ENCODE assay signal across 27 cellular contexts in the genomic region with DNA sequence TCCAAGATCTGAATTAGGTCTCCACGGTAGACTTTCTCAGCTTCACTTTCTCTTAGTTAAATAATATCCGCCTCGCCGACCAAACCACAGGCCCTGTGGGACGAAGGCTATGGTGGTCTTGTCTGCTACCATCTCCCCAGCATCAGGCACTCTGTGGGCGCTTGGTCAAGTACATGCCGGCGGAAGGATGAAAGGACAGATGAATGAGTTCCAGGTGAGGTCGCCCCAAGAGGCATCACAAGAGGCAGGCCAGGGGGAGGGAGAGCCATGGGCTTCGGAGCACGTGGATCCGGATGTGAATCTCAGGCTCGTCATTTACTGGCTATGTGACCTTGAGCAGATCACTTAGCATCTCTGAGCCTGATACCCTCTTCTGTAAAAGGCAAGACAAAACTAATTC. TPM values are rescaled to one million over a fixed set of nuclear protein-coding genes. Genes with fewer than 3 reads are reported as not detected.
DNase-seq lines count a peak whose midpoint lies in the region; ATAC-seq and TF ChIP-seq lines count a peak whose summit lies in the region.
"Had no signal": no experiment of that assay in that cellular context is flagged by ENCODE, and none has a peak within 500 bp of the region (broad histone marks: within the 10 kb centered on the region; RNA-seq: fewer than 3 reads in every experiment).

No MANE protein-coding gene starts in this region.

- H3K4me1 ChIP-seq in endodermal cell (ENCODE audit: control insufficient read depth, insufficient read depth, low read length) (no peaks in the 10 kb centered on the region), vagina (peaks cover 88% of the 10 kb centered on the region)

- H3K9me3 Mint-ChIP-seq in stimulated activated naive CD8-positive, alpha-beta T cell treated with anti-CD3 and anti-CD28 coated beads, Interleukin-15, Interleukin-2, amounts not matched to agents 100 ng/mL and 50 ng/mL, for 24 hours: no peaks in the 10 kb centered on the region
- H3K9me3 Mint-ChIP-seq in activated B cell treated with CpG ODN at 0.5 μM for 24 hours (no peaks in the 10 kb centered on the region), endodermal cell (no peaks in the 10 kb centered on the region)
- H3K9me3 Mint-ChIP-seq: activated T-helper 2 cell treated with anti-CD3 and anti-CD28 coated beads, Interferon-gamma antibody, Interleukin-2, Interleukin-4, amounts not matched to agents 10 μg/mL and 5 μg/mL and 100 μg/mL, durations not matched to agents 14 hours and 24 hours and 36 hours; nephron progenitor cell; type B pancreatic cell had no signal

- peak overlapping the region; percentile 75 for H3K27ac Mint-ChIP-seq in stimulated activated naive CD8-positive, alpha-beta T cell treated with anti-CD3 and anti-CD28 coated beads, Interleukin-15, Interleukin-2, amounts not matched to agents 100 ng/mL and 50 ng/mL, for 24 hours
- H3K27ac Mint-ChIP-seq in activated B cell treated with CpG ODN at 0.5 μM for 24 hours: peak overlapping the region; percentile 16
- peak overlapping the region; percentile 28 for H3K27ac Mint-ChIP-seq in endodermal cell
- H3K27ac Mint-ChIP-seq: activated T-helper 2 cell treated with anti-CD3 and anti-CD28 coated beads, Interferon-gamma antibody, Interleukin-2, Interleukin-4, amounts not matched to agents 10 μg/mL and 5 μg/mL and 100 μg/mL, durations not matched to agents 14 hours and 24 hours and 36 hours; nephron progenitor cell; type B pancreatic cell had no signal

- H3K9me3 ChIP-seq in endodermal cell (ENCODE audit: control insufficient read depth, low read length): no peaks in the 10 kb centered on the region
- no peaks in the 10 kb centered on the region for H3K9me3 ChIP-seq in vagina
- H3K9me3 ChIP-seq: mucosa of descending colon, sigmoid colon had no signal

- CTCF ChIA-PET in activated B cell treated with CpG ODN at 0.5 μM for 24 hours (lab: Charles Lee): interaction anchor here (3.3 to 7.3 kb wide), 3 partner anchors 14 to 110 kb away, joined by 14 to 247 read pairs (median 46); no protein-coding TSS in a partner anchor

- peaks cover 93% of the 10 kb centered on the region for H3K4me1 Mint-ChIP-seq in stimulated activated naive CD8-positive, alpha-beta T cell treated with anti-CD3 and anti-CD28 coated beads, Interleukin-15, Interleukin-2, amounts not matched to agents 100 ng/mL and 50 ng/mL, for 24 hours (ENCODE audit: low read depth)
- peaks cover 34% of the 10 kb centered on the region for H3K4me1 Mint-ChIP-seq in activated B cell treated with CpG ODN at 0.5 μM for 24 hours
- H3K4me1 Mint-ChIP-seq in endodermal cell: peaks cover under 1% of the 10 kb centered on the region

- peaks cover 9% of the 10 kb centered on the region for H3K36me3 ChIP-seq in endodermal cell (ENCODE audit: control insufficient read depth, insufficient read depth, low read length)
- peaks cover 0 to 55% of the 10 kb centered on the region in 2 donors for H3K36me3 ChIP-seq in vagina
- H3K36me3 ChIP-seq: cardiac muscle cell had no signal

- TF ChIP-seq POLR2A in vagina (IDR thresholded peaks at IDR 0.05): no peak

- peaks cover 78% of the 10 kb centered on the region for H3K36me3 Mint-ChIP-seq in stimulated activated naive CD8-positive, alpha-beta T cell treated with anti-CD3 and anti-CD28 coated beads, Interleukin-15, Interleukin-2, amounts not matched to agents 100 ng/mL and 50 ng/mL, for 24 hours (ENCODE audit: low read depth)
- peaks cover 88% of the 10 kb centered on the region for H3K36me3 Mint-ChIP-seq in activated B cell treated with CpG ODN at 0.5 μM for 24 hours (ENCODE audit: low read depth)
- peaks cover 44% of the 10 kb centered on the region for H3K36me3 Mint-ChIP-seq in endodermal cell (ENCODE audit: low read depth)

- H3K27me3 Mint-ChIP-seq in stimulated activated naive CD8-positive, alpha-beta T cell treated with anti-CD3 and anti-CD28 coated beads, Interleukin-15, Interleukin-2, amounts not matched to agents 100 ng/mL and 50 ng/mL, for 24 hours: no peaks in the 10 kb centered on the region
- H3K27me3 Mint-ChIP-seq in activated B cell treated with CpG ODN at 0.5 μM for 24 hours (no peaks in the 10 kb centered on the region), endodermal cell (ENCODE audit: insufficient read depth) (no peaks in the 10 kb centered on the region)
- H3K27me3 Mint-ChIP-seq: activated CD8-positive, alpha-beta memory T cell treated with anti-CD3 and anti-CD28 coated beads, Interleukin-2, amount 10 ng/mL, durations not matched to agents 7 days and 5 days; type B pancreatic cell had no signal

- no peak overlapping the region for H3K27ac ChIP-seq in endodermal cell (ENCODE audit: low read depth, low read length)
- peak overlapping the region; percentile 89 for H3K27ac ChIP-seq in vagina
- H3K27ac ChIP-seq: cardiac muscle cell had no signal

- no peak overlapping the region for H3K9ac ChIP-seq in endodermal cell (ENCODE audit: extremely low read depth, low read length, poor library complexity, severe bottlenecking)

- no peak overlapping the region for H3K4me3 Mint-ChIP-seq in stimulated activated naive CD8-positive, alpha-beta T cell treated with anti-CD3 and anti-CD28 coated beads, Interleukin-15, Interleukin-2, amounts not matched to agents 100 ng/mL and 50 ng/mL, for 24 hours
- H3K4me3 Mint-ChIP-seq in activated B cell treated with CpG ODN at 0.5 μM for 24 hours (no peak overlapping the region), endodermal cell (no peak overlapping the region)
- H3K4me3 Mint-ChIP-seq: activated CD8-positive, alpha-beta memory T cell treated with anti-CD3 and anti-CD28 coated beads, Interleukin-2, amount 10 ng/mL, durations not matched to agents 7 days and 5 days; nephron progenitor cell; type B pancreatic cell had no signal

- TF ChIP-seq CTCF in activated B cell treated with CpG ODN at 0.5 μM for 24 hours (IDR thresholded peaks at IDR 0.05) (no peak), endodermal cell (conservative IDR thresholded peaks at IDR 0.05) (no peak), vagina (IDR thresholded peaks at IDR 0.05) (no peak)

- intact Hi-C loops in activated B cell treated with CpG ODN at 0.5 μM for 24 hours (cut with micrococcal nuclease) (loop anchor here (10.0 kb wide), 4 partner anchors 188 to 398 kb away; a partner anchor contains a TSS), vagina (cut with DNase I) (no loop called here), left colon (cut with DNase I, micrococcal nuclease) (no loop called here)

- 92 to 98% methylated on average over 10 to 13 of the region's 13 CpGs for WGBS in endodermal cell (ENCODE audit: insufficient coverage in 1 of 2, insufficient read length in 1 of 2), 2 experiments

- ATAC-seq in stimulated activated naive CD8-positive, alpha-beta T cell treated with anti-CD3 and anti-CD28 coated beads, Interleukin-15, Interleukin-2, amounts not matched to agents 100 U/mL and 50 U/mL, for 24 hours: no peak
- ATAC-seq in activated B cell treated with CpG ODN at 0.5 μM for 24 hours (ENCODE audit: low read depth) (no peak), HG03095 (IDR thresholded peaks at IDR 0.05; ENCODE audit: unreplicated experiment) (no peak), HG03108 (IDR thresholded peaks at IDR 0.05; ENCODE audit: unreplicated experiment) (no peak), left colon (no peak)
- ATAC-seq: activated CD8-positive, alpha-beta memory T cell treated with anti-CD3 and anti-CD28 coated beads, Interleukin-2, amount 10 ng/mL, durations not matched to agents 7 days and 5 days; mucosa of descending colon; Panc1 had no signal

- no peaks in the 10 kb centered on the region for H3K27me3 ChIP-seq in endodermal cell (ENCODE audit: control insufficient read depth, insufficient read depth, low read length, poor library complexity, severe bottlenecking)
- no peaks in the 10 kb centered on the region for H3K27me3 ChIP-seq in vagina
- H3K27me3 ChIP-seq: cardiac muscle cell, sigmoid colon had no signal

- POLR2A ChIA-PET in activated B cell treated with CpG ODN at 0.5 μM for 24 hours (lab: Charles Lee): interaction anchor here (0.8 to 3.4 kb wide), 2 partner anchors 87 to 89 kb away, joined by 6 to 14 read pairs; no protein-coding TSS in a partner anchor

- no peak for DNase-seq in stimulated activated naive CD8-positive, alpha-beta T cell treated with anti-CD3 and anti-CD28 coated beads, Interleukin-15, Interleukin-2, amounts not matched to agents 100 U/mL and 50 U/mL, for 24 hours
- no peak for DNase-seq in activated B cell treated with CpG ODN at 0.5 μM for 24 hours
- DNase-seq in endodermal cell: no peak
- no peak for DNase-seq in vagina (ENCODE audit: extremely low spot score in 2 of 2)
- DNase-seq in left colon: no peak
- DNase-seq: activated CD4-positive, CD25-positive, alpha-beta regulatory T cell treated with anti-CD3 and anti-CD28 coated beads, Interleukin-2, amount 50 U/mL, for 72 hours; activated CD8-positive, alpha-beta memory T cell treated with anti-CD3 and anti-CD28 coated beads, Interleukin-2, amount 10 ng/mL, durations not matched to agents 7 days and 5 days; amygdala; dermis blood vessel endothelial cell; DMS79; GF-D8; GOT3; KBM-7; mucosa of descending colon; NCI-H146; NCI-H524 treated with DMSO at 0.1 percent for 48 hours; nephron progenitor cell; posterior cingulate gyrus; sigmoid colon had no signal

- no peak overlapping the region for H3K4me3 ChIP-seq in endodermal cell (ENCODE audit: low read length)
- H3K4me3 ChIP-seq in vagina: no peak overlapping the region
- H3K4me3 ChIP-seq: cardiac muscle cell, lung, mucosa of descending colon, sigmoid colon had no signal

RNA-seq across cellular contexts. Expression of a gene that starts 33.5 kb away (rescaled TPM):
- total RNA-seq in activated B cell treated with CpG ODN at 0.5 μM for 24 hours (208 and 209 TPM in 2 replicates), endodermal cell (10 to 100 TPM; 47.8 to 57.9 TPM), vagina (93.8 TPM), left colon (100 to 1,000 TPM; 110 to 165 TPM)
- 38.8 TPM for polyA plus RNA-seq in endodermal cell (2013, experiment 1 of 2)
- polyA plus RNA-seq in endodermal cell (2013, experiment 2 of 2): 42.8 TPM

Comparison
In these comparisons a context has a peak if more than half of its experiments do, and no peak if none do; other contexts are left out.
1. H3K27ac Mint-ChIP-seq: peak in every context shown above with its lines; median percentile 75 in stimulated activated naive CD8-positive, alpha-beta T cell treated with anti-CD3 and anti-CD28 coated beads, Interleukin-15, Interleukin-2, amounts not matched to agents 100 ng/mL and 50 ng/mL, for 24 hours; 28 in endodermal cell; 16 in activated B cell treated with CpG ODN at 0.5 μM for 24 hours.